Comparison of ENCODE assay signal across 1 cellular context in the genomic region with DNA sequence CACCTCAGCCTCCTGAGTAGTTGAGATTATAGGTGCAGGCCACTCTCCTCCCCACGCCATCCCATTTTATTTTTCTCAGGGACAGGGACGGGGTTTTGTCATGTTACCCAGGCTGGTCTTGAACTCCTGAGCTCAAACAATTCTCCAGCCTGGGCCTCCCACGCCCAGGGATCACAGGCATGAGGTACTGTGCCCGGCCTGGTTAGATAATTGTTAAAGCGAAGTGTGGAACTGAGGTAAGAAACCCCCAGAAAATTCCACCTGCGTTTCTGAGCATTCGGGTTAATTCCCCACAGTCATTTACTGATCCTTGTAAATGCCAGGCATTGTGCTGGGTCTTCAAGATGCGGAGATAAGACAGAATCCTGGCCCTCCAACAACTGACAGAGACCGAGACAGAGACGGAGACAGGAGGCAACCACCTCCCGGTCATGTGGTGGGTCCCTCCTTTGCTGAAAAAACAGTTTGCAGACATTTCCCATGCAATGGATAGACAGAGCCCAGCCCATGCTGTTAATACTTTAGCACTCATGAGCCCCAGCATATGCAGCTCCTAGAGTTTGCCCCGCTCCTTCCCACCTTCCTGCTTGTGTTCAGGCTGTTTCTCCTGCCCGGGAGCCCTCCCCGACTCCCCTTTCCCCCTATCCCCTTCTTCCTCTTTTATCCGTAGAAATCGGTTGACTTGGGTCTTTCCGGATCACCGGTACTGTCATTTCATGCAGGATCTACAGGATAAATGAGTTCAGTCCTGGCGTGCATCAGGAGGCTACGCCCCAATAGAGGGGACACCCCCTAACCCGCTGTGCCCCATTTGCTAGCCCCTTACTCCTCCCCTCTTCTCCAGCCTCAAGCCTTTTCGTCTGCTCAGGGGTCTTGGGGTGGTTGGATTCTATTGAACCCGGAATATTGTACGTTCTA.
TF ChIP-seq lines count a peak whose summit lies in the region.

No MANE protein-coding gene starts in this region.

TF ChIP-seq in SK-N-SH, 30 proteins besides CTCF, POLR2A, EP300 and RAD21 (continued from another document):
- TF ChIP-seq, protein P1, sequence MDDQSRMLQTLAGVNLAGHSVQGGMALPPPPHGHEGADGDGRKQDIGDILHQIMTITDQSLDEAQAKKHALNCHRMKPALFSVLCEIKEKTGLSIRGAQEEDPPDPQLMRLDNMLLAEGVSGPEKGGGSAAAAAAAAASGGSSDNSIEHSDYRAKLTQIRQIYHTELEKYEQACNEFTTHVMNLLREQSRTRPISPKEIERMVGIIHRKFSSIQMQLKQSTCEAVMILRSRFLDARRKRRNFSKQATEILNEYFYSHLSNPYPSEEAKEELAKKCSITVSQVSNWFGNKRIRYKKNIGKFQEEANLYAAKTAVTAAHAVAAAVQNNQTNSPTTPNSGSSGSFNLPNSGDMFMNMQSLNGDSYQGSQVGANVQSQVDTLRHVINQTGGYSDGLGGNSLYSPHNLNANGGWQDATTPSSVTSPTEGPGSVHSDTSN (IDR thresholded peaks at IDR 0.05) = no peak
- TF ChIP-seq SIN3A (IDR thresholded peaks at IDR 0.05; ENCODE audit: borderline replicate concordance, low read depth, low read length) = no peak
